ENCODE assay signal across 16 cellular contexts in the genomic region with DNA sequence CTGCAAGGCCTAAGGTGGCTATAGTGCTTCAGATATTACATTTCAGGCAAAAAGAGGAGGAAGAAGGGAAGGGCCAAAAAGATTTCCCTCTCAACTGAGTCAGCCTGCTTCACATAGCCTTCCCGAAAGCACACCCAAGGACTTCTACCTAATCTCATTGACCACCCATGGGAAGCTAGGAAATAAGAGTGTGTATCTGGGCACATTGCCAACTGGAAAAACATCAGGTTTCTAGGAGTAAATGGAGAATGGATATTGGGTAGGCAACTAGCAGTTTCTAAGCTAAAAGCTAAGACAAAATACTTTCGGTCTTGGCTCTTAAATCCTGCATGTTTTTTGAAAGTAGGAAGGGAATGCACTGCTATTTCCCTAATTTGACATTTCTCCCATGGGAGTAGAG.
A peak's percentile ranks its signal among the peaks of the same experiment; 100 is the strongest.
DNase-seq lines count a peak whose midpoint lies in the region; ATAC-seq and TF ChIP-seq lines count a peak whose summit lies in the region.
"Had no signal": no experiment of that assay in that cellular context is flagged by ENCODE, and none has a peak within 500 bp of the region (broad histone marks: within the 10 kb centered on the region; RNA-seq: fewer than 3 reads in every experiment).

No MANE protein-coding gene starts in this region.

- no peaks in the 10 kb centered on the region for H3K36me3 Mint-ChIP-seq in activated naive CD8-positive, alpha-beta T cell
- no peaks in the 10 kb centered on the region for H3K36me3 Mint-ChIP-seq in activated naive CD8-positive, alpha-beta T cell treated with anti-CD3 and anti-CD28 coated beads, Interleukin-2, amount 50 U/mL, for 24 hours (ENCODE audit: low read depth)
- H3K36me3 Mint-ChIP-seq in WTC11: no peaks in the 10 kb centered on the region

- ATAC-seq in activated naive CD8-positive, alpha-beta T cell treated with anti-CD3 and anti-CD28 coated beads, Interleukin-2, amount 50 U/mL, for 24 hours: no peak
- no peak for ATAC-seq in WTC11
- ATAC-seq: psoas muscle had no signal

- CTCF ChIA-PET in WTC11 (lab: Charles Lee): interaction anchor here (0.8 kb wide), 1 partner anchor 322 kb away, joined by 3 read pairs; no protein-coding TSS in a partner anchor

- H3K4me1 ChIP-seq in SJCRH30 (peaks cover 8% of the 10 kb centered on the region; the same call in 1 of the 2 replicates), colonic mucosa (no peaks in the 10 kb centered on the region)

- peaks cover 38% of the 10 kb centered on the region for H3K4me1 Mint-ChIP-seq in activated naive CD8-positive, alpha-beta T cell (ENCODE audit: low read depth)
- peaks cover 28% of the 10 kb centered on the region for H3K4me1 Mint-ChIP-seq in activated naive CD8-positive, alpha-beta T cell treated with anti-CD3 and anti-CD28 coated beads, Interleukin-2, amount 50 U/mL, for 24 hours
- peaks cover 36% of the 10 kb centered on the region for H3K4me1 Mint-ChIP-seq in WTC11

- H3K9me3 Mint-ChIP-seq in activated naive CD8-positive, alpha-beta T cell (ENCODE audit: low read depth): no peaks in the 10 kb centered on the region
- no peaks in the 10 kb centered on the region for H3K9me3 Mint-ChIP-seq in activated naive CD8-positive, alpha-beta T cell treated with anti-CD3 and anti-CD28 coated beads, Interleukin-2, amount 50 U/mL, for 24 hours
- no peaks in the 10 kb centered on the region for H3K9me3 Mint-ChIP-seq in WTC11

- H3K36me3 ChIP-seq in SJCRH30 (no peaks in the 10 kb centered on the region), colonic mucosa (no peaks in the 10 kb centered on the region)
- H3K36me3 ChIP-seq: esophagus muscularis mucosa, heart right ventricle, tibial nerve had no signal

- TF ChIP-seq CTCF in WTC11 (IDR thresholded peaks at IDR 0.05) (no peak), colonic mucosa (IDR thresholded peaks at IDR 0.05) (no peak)

- no peaks in the 10 kb centered on the region for H3K9me3 ChIP-seq in SJCRH30 (replicated peaks)
- H3K9me3 ChIP-seq in colonic mucosa: no peaks in the 10 kb centered on the region
- H3K9me3 ChIP-seq: esophagus muscularis mucosa, heart right ventricle, psoas muscle, tibial nerve had no signal

- no peak for DNase-seq in activated naive CD8-positive, alpha-beta T cell treated with anti-CD3 and anti-CD28 coated beads, Interleukin-2, amount 50 U/mL, for 24 hours
- DNase-seq in NCI-H146 treated with DMSO at 0.1 percent for 48 hours (lab: John Stamatoyannopoulos, UW; ENCODE audit: unreplicated experiment) (peak; percentile 49), SJCRH30 (peak; percentile 31 to 71), pons (ENCODE audit: low spot score) (peak; percentile 15), WTC11 (ENCODE audit: low spot score) (no peak), colonic mucosa (no peak)
- no peak for DNase-seq in activated CD4-positive, alpha-beta T cell treated with anti-CD3 and anti-CD28 coated beads for 48 hours
- DNase-seq: EL, left cardiac atrium, NCI-H1436, psoas muscle had no signal

- H3K4me3 ChIP-seq in SJCRH30 (no peak overlapping the region), colonic mucosa (no peak overlapping the region)
- H3K4me3 ChIP-seq: esophagus muscularis mucosa, GM12878, heart right ventricle, psoas muscle, tibial nerve had no signal

- no peaks in the 10 kb centered on the region for H3K27me3 Mint-ChIP-seq in activated naive CD8-positive, alpha-beta T cell
- no peaks in the 10 kb centered on the region for H3K27me3 Mint-ChIP-seq in activated naive CD8-positive, alpha-beta T cell treated with anti-CD3 and anti-CD28 coated beads, Interleukin-2, amount 50 U/mL, for 24 hours
- H3K27me3 Mint-ChIP-seq in WTC11 (ENCODE audit: low read depth): no peaks in the 10 kb centered on the region

- intact Hi-C loops in colonic mucosa (cut with DNase I): no loop called here

- H3K27ac ChIP-seq in SJCRH30 (no peak overlapping the region), colonic mucosa (no peak overlapping the region)
- H3K27ac ChIP-seq: heart right ventricle, psoas muscle, tibial nerve had no signal

- POLR2A ChIA-PET in WTC11 (lab: Charles Lee): no interaction called here

- H3K4me3 Mint-ChIP-seq in activated naive CD8-positive, alpha-beta T cell: peak overlapping the region; percentile 9
- no peak overlapping the region for H3K4me3 Mint-ChIP-seq in activated naive CD8-positive, alpha-beta T cell treated with anti-CD3 and anti-CD28 coated beads, Interleukin-2, amount 50 U/mL, for 24 hours
- H3K4me3 Mint-ChIP-seq in WTC11: no peak overlapping the region

- no peak overlapping the region for H3K9ac ChIP-seq in colonic mucosa (ENCODE audit: low read depth in 2 of 2, low read length in 2 of 2)

- no peak overlapping the region for H3K27ac Mint-ChIP-seq in activated naive CD8-positive, alpha-beta T cell
- H3K27ac Mint-ChIP-seq in activated naive CD8-positive, alpha-beta T cell treated with anti-CD3 and anti-CD28 coated beads, Interleukin-2, amount 50 U/mL, for 24 hours: no peak overlapping the region
- H3K27ac Mint-ChIP-seq in WTC11: no peak overlapping the region

- H3K27me3 ChIP-seq in SJCRH30 (no peaks in the 10 kb centered on the region), colonic mucosa (no peaks in the 10 kb centered on the region)
- H3K27me3 ChIP-seq: esophagus muscularis mucosa, heart right ventricle, tibial nerve had no signal

TF ChIP-seq in WTC11, 78 proteins besides CTCF, POLR2A, EP300 and RAD21 (continues in another document):
- TF ChIP-seq SOX15 (CRISPR knock-in tag; IDR thresholded peaks at IDR 0.05) (no peak), TP53 (CRISPR knock-in tag; IDR thresholded peaks at IDR 0.05) (no peak), ZNF416 (CRISPR knock-in tag; IDR thresholded peaks at IDR 0.05) (no peak), ZNF121 (CRISPR knock-in tag; IDR thresholded peaks at IDR 0.05) (no peak), SMAD4 (CRISPR knock-in tag; IDR thresholded peaks at IDR 0.05) (no peak)
- TF ChIP-seq, protein P1, sequence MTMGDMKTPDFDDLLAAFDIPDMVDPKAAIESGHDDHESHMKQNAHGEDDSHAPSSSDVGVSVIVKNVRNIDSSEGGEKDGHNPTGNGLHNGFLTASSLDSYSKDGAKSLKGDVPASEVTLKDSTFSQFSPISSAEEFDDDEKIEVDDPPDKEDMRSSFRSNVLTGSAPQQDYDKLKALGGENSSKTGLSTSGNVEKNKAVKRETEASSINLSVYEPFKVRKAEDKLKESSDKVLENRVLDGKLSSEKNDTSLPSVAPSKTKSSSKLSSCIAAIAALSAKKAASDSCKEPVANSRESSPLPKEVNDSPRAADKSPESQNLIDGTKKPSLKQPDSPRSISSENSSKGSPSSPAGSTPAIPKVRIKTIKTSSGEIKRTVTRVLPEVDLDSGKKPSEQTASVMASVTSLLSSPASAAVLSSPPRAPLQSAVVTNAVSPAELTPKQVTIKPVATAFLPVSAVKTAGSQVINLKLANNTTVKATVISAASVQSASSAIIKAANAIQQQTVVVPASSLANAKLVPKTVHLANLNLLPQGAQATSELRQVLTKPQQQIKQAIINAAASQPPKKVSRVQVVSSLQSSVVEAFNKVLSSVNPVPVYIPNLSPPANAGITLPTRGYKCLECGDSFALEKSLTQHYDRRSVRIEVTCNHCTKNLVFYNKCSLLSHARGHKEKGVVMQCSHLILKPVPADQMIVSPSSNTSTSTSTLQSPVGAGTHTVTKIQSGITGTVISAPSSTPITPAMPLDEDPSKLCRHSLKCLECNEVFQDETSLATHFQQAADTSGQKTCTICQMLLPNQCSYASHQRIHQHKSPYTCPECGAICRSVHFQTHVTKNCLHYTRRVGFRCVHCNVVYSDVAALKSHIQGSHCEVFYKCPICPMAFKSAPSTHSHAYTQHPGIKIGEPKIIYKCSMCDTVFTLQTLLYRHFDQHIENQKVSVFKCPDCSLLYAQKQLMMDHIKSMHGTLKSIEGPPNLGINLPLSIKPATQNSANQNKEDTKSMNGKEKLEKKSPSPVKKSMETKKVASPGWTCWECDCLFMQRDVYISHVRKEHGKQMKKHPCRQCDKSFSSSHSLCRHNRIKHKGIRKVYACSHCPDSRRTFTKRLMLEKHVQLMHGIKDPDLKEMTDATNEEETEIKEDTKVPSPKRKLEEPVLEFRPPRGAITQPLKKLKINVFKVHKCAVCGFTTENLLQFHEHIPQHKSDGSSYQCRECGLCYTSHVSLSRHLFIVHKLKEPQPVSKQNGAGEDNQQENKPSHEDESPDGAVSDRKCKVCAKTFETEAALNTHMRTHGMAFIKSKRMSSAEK (CRISPR knock-in tag; IDR thresholded peaks at IDR 0.05; ENCODE audit: borderline replicate concordance): no peak
- TF ChIP-seq, protein P2, sequence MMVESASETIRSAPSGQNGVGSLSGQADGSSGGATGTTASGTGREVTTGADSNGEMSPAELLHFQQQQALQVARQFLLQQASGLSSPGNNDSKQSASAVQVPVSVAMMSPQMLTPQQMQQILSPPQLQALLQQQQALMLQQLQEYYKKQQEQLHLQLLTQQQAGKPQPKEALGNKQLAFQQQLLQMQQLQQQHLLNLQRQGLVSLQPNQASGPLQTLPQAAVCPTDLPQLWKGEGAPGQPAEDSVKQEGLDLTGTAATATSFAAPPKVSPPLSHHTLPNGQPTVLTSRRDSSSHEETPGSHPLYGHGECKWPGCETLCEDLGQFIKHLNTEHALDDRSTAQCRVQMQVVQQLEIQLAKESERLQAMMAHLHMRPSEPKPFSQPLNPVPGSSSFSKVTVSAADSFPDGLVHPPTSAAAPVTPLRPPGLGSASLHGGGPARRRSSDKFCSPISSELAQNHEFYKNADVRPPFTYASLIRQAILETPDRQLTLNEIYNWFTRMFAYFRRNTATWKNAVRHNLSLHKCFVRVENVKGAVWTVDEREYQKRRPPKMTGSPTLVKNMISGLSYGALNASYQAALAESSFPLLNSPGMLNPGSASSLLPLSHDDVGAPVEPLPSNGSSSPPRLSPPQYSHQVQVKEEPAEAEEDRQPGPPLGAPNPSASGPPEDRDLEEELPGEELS (CRISPR knock-in tag; IDR thresholded peaks at IDR 0.05): no peak
- TF ChIP-seq, protein P3, sequence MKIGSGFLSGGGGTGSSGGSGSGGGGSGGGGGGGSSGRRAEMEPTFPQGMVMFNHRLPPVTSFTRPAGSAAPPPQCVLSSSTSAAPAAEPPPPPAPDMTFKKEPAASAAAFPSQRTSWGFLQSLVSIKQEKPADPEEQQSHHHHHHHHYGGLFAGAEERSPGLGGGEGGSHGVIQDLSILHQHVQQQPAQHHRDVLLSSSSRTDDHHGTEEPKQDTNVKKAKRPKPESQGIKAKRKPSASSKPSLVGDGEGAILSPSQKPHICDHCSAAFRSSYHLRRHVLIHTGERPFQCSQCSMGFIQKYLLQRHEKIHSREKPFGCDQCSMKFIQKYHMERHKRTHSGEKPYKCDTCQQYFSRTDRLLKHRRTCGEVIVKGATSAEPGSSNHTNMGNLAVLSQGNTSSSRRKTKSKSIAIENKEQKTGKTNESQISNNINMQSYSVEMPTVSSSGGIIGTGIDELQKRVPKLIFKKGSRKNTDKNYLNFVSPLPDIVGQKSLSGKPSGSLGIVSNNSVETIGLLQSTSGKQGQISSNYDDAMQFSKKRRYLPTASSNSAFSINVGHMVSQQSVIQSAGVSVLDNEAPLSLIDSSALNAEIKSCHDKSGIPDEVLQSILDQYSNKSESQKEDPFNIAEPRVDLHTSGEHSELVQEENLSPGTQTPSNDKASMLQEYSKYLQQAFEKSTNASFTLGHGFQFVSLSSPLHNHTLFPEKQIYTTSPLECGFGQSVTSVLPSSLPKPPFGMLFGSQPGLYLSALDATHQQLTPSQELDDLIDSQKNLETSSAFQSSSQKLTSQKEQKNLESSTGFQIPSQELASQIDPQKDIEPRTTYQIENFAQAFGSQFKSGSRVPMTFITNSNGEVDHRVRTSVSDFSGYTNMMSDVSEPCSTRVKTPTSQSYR (CRISPR knock-in tag; IDR thresholded peaks at IDR 0.05): no peak

Comparison
In these comparisons a context has a peak if more than half of its experiments do, and no peak if none do; other contexts are left out.
1. DNase-seq: peak in NCI-H146 treated with DMSO at 0.1 percent for 48 hours (single experiment), SJCRH30 (2 of 2) and pons (single experiment); none in activated naive CD8-positive, alpha-beta T cell treated with anti-CD3 and anti-CD28 coated beads, Interleukin-2, amount 50 U/mL, for 24 hours (single experiment), activated CD4-positive, alpha-beta T cell treated with anti-CD3 and anti-CD28 coated beads for 48 hours (single experiment), WTC11 (single experiment) and colonic mucosa (single experiment).